Comparison of ENCODE assay signal across 1 cellular context in genomic region chrX:40729923-40730584, GRCh38.
TF ChIP-seq lines count a peak whose summit lies in the region.

No MANE protein-coding gene starts in this region.

TF ChIP-seq in WTC11, 78 proteins besides CTCF, POLR2A, EP300 and RAD21 (continued from another document):
- no peak for TF ChIP-seq HMGXB4 (CRISPR knock-in tag; IDR thresholded peaks at IDR 0.05)
- TF ChIP-seq FOXP1 (CRISPR knock-in tag; IDR thresholded peaks at IDR 0.05; ENCODE audit: borderline replicate concordance), result no peak
- TF ChIP-seq KAT7 (CRISPR knock-in tag; IDR thresholded peaks at IDR 0.05; ENCODE audit: borderline replicate concordance), result no peak
- no peak for TF ChIP-seq NFYB (CRISPR knock-in tag; conservative IDR thresholded peaks at IDR 0.05; ENCODE audit: low read depth)
- no peak for TF ChIP-seq ESRRA (CRISPR knock-in tag; IDR thresholded peaks at IDR 0.05; ENCODE audit: borderline replicate concordance)
- TF ChIP-seq STAT6 (CRISPR knock-in tag; conservative IDR thresholded peaks at IDR 0.05; ENCODE audit: low read depth), result no peak
- no peak for TF ChIP-seq JAZF1 (CRISPR knock-in tag; IDR thresholded peaks at IDR 0.05)
- no peak for TF ChIP-seq IRF2 (CRISPR knock-in tag; IDR thresholded peaks at IDR 0.05; ENCODE audit: borderline replicate concordance, low read depth)
- TF ChIP-seq ZNF416 (CRISPR knock-in tag; IDR thresholded peaks at IDR 0.05), result no peak
